In genomic region chr10:24086737-24087136, GRCh38 we compare ENCODE assay signal across 28 cellular contexts.
"Had no signal": no experiment of that assay in that cellular context is flagged by ENCODE, and none has a peak within 500 bp of the region (broad histone marks: within the 10 kb centered on the region; RNA-seq: fewer than 3 reads in every experiment).

No MANE protein-coding gene starts in this region.

- H3K4me3 ChIP-seq: coronary artery, dorsolateral prefrontal cortex had no signal

- H3K36me3 Mint-ChIP-seq: activated naive CD4-positive, alpha-beta T cell treated with anti-CD3 and anti-CD28 coated beads, Interleukin-2, amount 10 ng/mL, durations not matched to agents 7 days and 5 days; activated naive CD4-positive, alpha-beta T cell treated with anti-CD3 and anti-CD28 coated beads, Interleukin-2, amount 50 U/mL, for 72 hours; activated naive CD8-positive, alpha-beta T cell treated with anti-CD3 and anti-CD28 coated beads, Interleukin-2, amount 10 ng/mL, durations not matched to agents 7 days and 5 days; WTC11 had no signal

- H3K27me3 Mint-ChIP-seq: activated CD4-positive, alpha-beta memory T cell treated with anti-CD3 and anti-CD28 coated beads, Interleukin-2, amount 10 ng/mL, durations not matched to agents 7 days and 5 days; activated CD4-positive, alpha-beta T cell treated with anti-CD3 and anti-CD28 coated beads, Interleukin-2, amount 10 ng/mL, durations not matched to agents 7 days and 5 days; activated naive CD4-positive, alpha-beta T cell treated with anti-CD3 and anti-CD28 coated beads, Interleukin-2, amount 10 ng/mL, durations not matched to agents 7 days and 5 days; activated naive CD8-positive, alpha-beta T cell treated with anti-CD3 and anti-CD28 coated beads, Interleukin-2, amount 10 ng/mL, durations not matched to agents 7 days and 5 days; activated T-cell treated with anti-CD3 and anti-CD28 coated beads, Interleukin-2, amount 50 U/mL, for 24 hours; central memory CD8-positive, alpha-beta T cell; dendritic cell treated with granulocyte-macrophage colony-stimulating factor and Interleukin-4, amounts not matched to agents 40 ng/mL and 50 ng/mL, for 4 days had no signal

- DNase-seq: activated CD4-positive, alpha-beta memory T cell treated with anti-CD3 and anti-CD28 coated beads, Interleukin-2, amount 10 ng/mL, durations not matched to agents 7 days and 5 days; activated CD4-positive, alpha-beta T cell treated with anti-CD3 and anti-CD28 coated beads for 1 hour; activated CD4-positive, alpha-beta T cell treated with anti-CD3 and anti-CD28 coated beads for 4 hours; activated CD4-positive, alpha-beta T cell treated with anti-CD3 and anti-CD28 coated beads, Interleukin-2, amount 10 ng/mL, durations not matched to agents 7 days and 5 days; activated CD4-positive, alpha-beta T cell treated with anti-CD3 and anti-CD28 coated beads, Interleukin-2, amount 50 U/mL, for 4 hours; activated CD8-positive, alpha-beta memory T cell treated with anti-CD3 and anti-CD28 coated beads, Interleukin-2, amount 50 U/mL, for 48 hours; activated gamma-delta T cell; activated naive CD4-positive, alpha-beta T cell; activated naive CD4-positive, alpha-beta T cell treated with anti-CD3 and anti-CD28 coated beads, Interleukin-2, amount 10 ng/mL, durations not matched to agents 7 days and 5 days; activated naive CD8-positive, alpha-beta T cell treated with anti-CD3 and anti-CD28 coated beads, Interleukin-2, amount 10 ng/mL, durations not matched to agents 7 days and 5 days; activated T-cell treated with anti-CD3 and anti-CD28 coated beads for 4 hours; activated T-cell treated with anti-CD3 and anti-CD28 coated beads, Interleukin-2, amount 50 U/mL, for 24 hours; activated T-cell treated with anti-CD3 and anti-CD28 coated beads, Interleukin-2, amount 50 U/mL, for 72 hours; amniotic stem cell; anterior cingulate cortex; brain microvascular endothelial cell; dorsolateral prefrontal cortex; effector memory CD4-positive, alpha-beta T cell; endodermal cell; foreskin fibroblast; T-helper 2 cell had no signal

- H3K27ac Mint-ChIP-seq: activated CD4-positive, alpha-beta memory T cell treated with anti-CD3 and anti-CD28 coated beads, Interleukin-2, amount 10 ng/mL, durations not matched to agents 7 days and 5 days; activated CD4-positive, alpha-beta T cell treated with anti-CD3 and anti-CD28 coated beads, Interleukin-2, amount 10 ng/mL, durations not matched to agents 7 days and 5 days; activated naive CD4-positive, alpha-beta T cell treated with anti-CD3 and anti-CD28 coated beads, Interleukin-2, amount 10 ng/mL, durations not matched to agents 7 days and 5 days; activated naive CD4-positive, alpha-beta T cell treated with anti-CD3 and anti-CD28 coated beads, Interleukin-2, amount 50 U/mL, for 72 hours; activated naive CD8-positive, alpha-beta T cell treated with anti-CD3 and anti-CD28 coated beads, Interleukin-2, amount 10 ng/mL, durations not matched to agents 7 days and 5 days; activated T-cell treated with anti-CD3 and anti-CD28 coated beads, Interleukin-2, amount 50 U/mL, for 24 hours; activated T-cell treated with anti-CD3 and anti-CD28 coated beads, Interleukin-2, amount 50 U/mL, for 72 hours; dendritic cell treated with granulocyte-macrophage colony-stimulating factor and Interleukin-4, amounts not matched to agents 40 ng/mL and 50 ng/mL, for 4 days; endodermal cell; WTC11 had no signal

- H3K27ac ChIP-seq: brain microvascular endothelial cell, coronary artery, dorsolateral prefrontal cortex, VCaP had no signal

- H3K4me1 Mint-ChIP-seq: activated CD4-positive, alpha-beta memory T cell treated with anti-CD3 and anti-CD28 coated beads, Interleukin-2, amount 10 ng/mL, durations not matched to agents 7 days and 5 days; activated CD4-positive, alpha-beta T cell treated with anti-CD3 and anti-CD28 coated beads, Interleukin-2, amount 10 ng/mL, durations not matched to agents 7 days and 5 days; activated naive CD4-positive, alpha-beta T cell treated with anti-CD3 and anti-CD28 coated beads, Interleukin-2, amount 10 ng/mL, durations not matched to agents 7 days and 5 days; activated naive CD8-positive, alpha-beta T cell treated with anti-CD3 and anti-CD28 coated beads, Interleukin-2, amount 10 ng/mL, durations not matched to agents 7 days and 5 days; central memory CD8-positive, alpha-beta T cell; endodermal cell had no signal

- H3K27me3 ChIP-seq: brain microvascular endothelial cell, dorsolateral prefrontal cortex had no signal

- H3K9me3 Mint-ChIP-seq: activated naive CD4-positive, alpha-beta T cell treated with anti-CD3 and anti-CD28 coated beads, Interleukin-2, amount 10 ng/mL, durations not matched to agents 7 days and 5 days had no signal

- ATAC-seq: activated naive CD4-positive, alpha-beta T cell treated with anti-CD3 and anti-CD28 coated beads, Interleukin-2, amount 50 U/mL, for 72 hours; activated T-cell treated with anti-CD3 and anti-CD28 coated beads, Interleukin-2, amount 50 U/mL, for 72 hours; esophagus mucosa; WTC11 had no signal

- H3K36me3 ChIP-seq: brain microvascular endothelial cell had no signal

- H3K4me3 Mint-ChIP-seq: activated CD4-positive, alpha-beta memory T cell treated with anti-CD3 and anti-CD28 coated beads, Interleukin-2, amount 10 ng/mL, durations not matched to agents 7 days and 5 days; activated CD4-positive, alpha-beta T cell treated with anti-CD3 and anti-CD28 coated beads, Interleukin-2, amount 10 ng/mL, durations not matched to agents 7 days and 5 days; activated naive CD4-positive, alpha-beta T cell treated with anti-CD3 and anti-CD28 coated beads, Interleukin-2, amount 10 ng/mL, durations not matched to agents 7 days and 5 days; activated naive CD8-positive, alpha-beta T cell treated with anti-CD3 and anti-CD28 coated beads, Interleukin-2, amount 10 ng/mL, durations not matched to agents 7 days and 5 days; activated T-cell treated with anti-CD3 and anti-CD28 coated beads, Interleukin-2, amount 50 U/mL, for 24 hours; activated T-cell treated with anti-CD3 and anti-CD28 coated beads, Interleukin-2, amount 50 U/mL, for 72 hours; central memory CD8-positive, alpha-beta T cell; dendritic cell treated with granulocyte-macrophage colony-stimulating factor and Interleukin-4, amounts not matched to agents 40 ng/mL and 50 ng/mL, for 4 days; endodermal cell; WTC11 had no signal
